Comparison of ENCODE assay signal across 1 cellular context in the genomic region with DNA sequence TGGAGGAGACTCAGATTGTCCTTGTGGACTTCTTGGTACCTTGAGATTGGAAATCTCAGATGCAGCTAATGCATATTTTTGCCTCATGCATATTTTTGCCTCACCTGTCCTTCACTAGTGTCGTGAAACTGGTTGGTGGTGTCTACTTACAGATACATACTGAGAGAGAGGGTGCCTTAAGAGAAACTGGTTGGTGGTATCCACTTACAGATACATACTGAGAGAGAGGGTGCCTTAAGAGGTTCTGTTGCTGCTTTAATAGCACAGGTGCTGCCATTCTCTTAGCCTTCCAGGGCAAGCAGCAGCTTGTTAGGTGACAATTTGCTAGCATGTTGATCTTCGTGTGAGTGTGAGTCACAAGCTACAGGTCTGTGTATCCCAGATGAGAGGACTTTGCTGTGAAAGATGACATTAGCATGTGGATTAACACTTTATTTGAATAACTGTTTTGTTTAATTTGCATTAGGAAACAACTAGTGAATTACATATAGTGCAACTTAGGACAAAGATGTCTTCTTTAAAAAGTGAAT.
TF ChIP-seq lines count a peak whose summit lies in the region.

No MANE protein-coding gene starts in this region.

TF ChIP-seq in endothelial cell of umbilical vein, 7 proteins besides CTCF, POLR2A, EP300 and RAD21:
- TF ChIP-seq FOS (IDR thresholded peaks at IDR 0.05; ENCODE audit: borderline replicate concordance, insufficient read depth, low read length) (no peak), MYC (IDR thresholded peaks at IDR 0.05; ENCODE audit: low read depth, low read length) (no peak), EZH2 (IDR thresholded peaks at IDR 0.05; ENCODE audit: borderline replicate concordance, low read depth, low read length, severe bottlenecking) (no peak), MAX (IDR thresholded peaks at IDR 0.05; ENCODE audit: insufficient read depth, insufficient read length) (no peak), GATA2 (IDR thresholded peaks at IDR 0.05; ENCODE audit: insufficient read depth, insufficient read length, low read depth, low read length) (no peak), POLR2AphosphoS5 (IDR thresholded peaks at IDR 0.05; ENCODE audit: insufficient read depth, low read depth, low read length) (no peak), JUN (IDR thresholded peaks at IDR 0.05; ENCODE audit: borderline replicate concordance, insufficient read depth, insufficient read length, low read depth) (no peak)
